In the genomic region with DNA sequence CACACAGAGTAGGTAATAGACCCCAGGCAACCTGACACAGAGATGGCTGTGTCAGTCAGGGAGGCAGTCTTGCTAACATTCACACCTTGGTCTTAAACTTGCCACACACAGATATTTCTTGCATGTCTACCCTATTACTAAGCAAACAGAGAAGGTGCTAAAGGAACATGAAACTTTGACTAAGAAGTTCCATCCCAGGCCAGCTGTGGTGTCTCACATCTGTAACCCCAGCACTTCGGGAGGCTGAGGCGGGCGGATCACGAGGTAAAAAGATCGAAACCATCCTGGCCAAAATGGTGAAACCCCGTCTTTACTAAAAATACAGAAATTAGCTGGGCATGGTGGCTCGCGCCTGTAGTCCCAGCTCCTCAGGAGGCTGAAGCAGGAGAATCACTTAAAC, we compare ENCODE assay signal across 8 cellular contexts.
DNase-seq lines count a peak whose midpoint lies in the region; ATAC-seq and TF ChIP-seq lines count a peak whose summit lies in the region.

No MANE protein-coding gene starts in this region.

- peak; percentile 77 for ATAC-seq in GM18499 (IDR thresholded peaks at IDR 0.05; ENCODE audit: insufficient read depth, unreplicated experiment)
- no peak for ATAC-seq in GM23338
- ATAC-seq in PC-3: no peak

- H2AFZ ChIP-seq in GM23338: 0 out of 2 replicates have a peak overlapping the region, but pooled peaks have one; percentile 2
- H2AFZ ChIP-seq in OCI-LY3 (ENCODE audit: low read depth, low read length): no peak overlapping the region; the same call in 1 of the 2 replicates
- H2AFZ ChIP-seq in PC-3 (ENCODE audit: low read length): no peak overlapping the region

- H3K27ac Mint-ChIP-seq in GM23338: peak overlapping the region; percentile 93

- H3K36me3 ChIP-seq in GM23338 (ENCODE audit: insufficient read depth) (0 out of 2 replicates have a peak, but pooled peaks cover 3% of the 10 kb centered on the region), OCI-LY3 (replicated peaks; ENCODE audit: low read depth, low read length) (no peaks in the 10 kb centered on the region), PC-3 (ENCODE audit: low read depth, low read length) (no peaks in the 10 kb centered on the region)

- peaks cover 33% of the 10 kb centered on the region for H3K4me1 Mint-ChIP-seq in GM23338

- no peaks in the 10 kb centered on the region for H3K9me3 ChIP-seq in OCI-LY3 (ENCODE audit: insufficient read depth, low read length)
- H3K9me3 ChIP-seq in PC-3 (ENCODE audit: low read length): no peaks in the 10 kb centered on the region

- H3K4me3 ChIP-seq in GM23338 (no peak overlapping the region), OCI-LY3 (ENCODE audit: low read length) (peak overlapping the region; percentile 62), PC-3 (ENCODE audit: low read length) (no peak overlapping the region)

- H3K9ac ChIP-seq in OCI-LY3 (ENCODE audit: low read length): peak overlapping the region; percentile 60; the same call in 1 of the 2 replicates
- H3K9ac ChIP-seq in PC-3 (ENCODE audit: low read length): no peak overlapping the region

- peaks cover 26% of the 10 kb centered on the region for H3K36me3 Mint-ChIP-seq in GM23338 (ENCODE audit: low read depth)

- peaks cover 32% of the 10 kb centered on the region for H3K79me2 ChIP-seq in GM23338 (replicated peaks; ENCODE audit: insufficient read depth)
- H3K79me2 ChIP-seq in OCI-LY3 (ENCODE audit: low read length): no peaks in the 10 kb centered on the region
- H3K79me2 ChIP-seq in PC-3 (ENCODE audit: low read length): no peaks in the 10 kb centered on the region

- H3K27me3 ChIP-seq in GM23338 (ENCODE audit: insufficient read depth) (no peaks in the 10 kb centered on the region), OCI-LY3 (ENCODE audit: low read depth, low read length) (no peaks in the 10 kb centered on the region), PC-3 (ENCODE audit: low read length) (no peaks in the 10 kb centered on the region)

- no peak overlapping the region for H3K4me3 Mint-ChIP-seq in GM23338

- TF ChIP-seq CTCF in GM23338 (conservative IDR thresholded peaks at IDR 0.05; ENCODE audit: low read depth in 2 of 2) (no peak), OCI-LY3 (IDR thresholded peaks at IDR 0.05; ENCODE audit: low read depth, low read length) (no peak), PC-3 (conservative IDR thresholded peaks at IDR 0.05; ENCODE audit: low read depth, low read length) (no peak)

- POLR2A ChIA-PET in PC-3 (lab: Charles Lee; ENCODE audit: unreplicated experiment): no interaction called here

- CTCF ChIA-PET in PC-3 (lab: Charles Lee): no interaction called here

- peaks cover 8% of the 10 kb centered on the region for H3F3A ChIP-seq in GM23338 (replicated peaks; ENCODE audit: low read depth)
- no peaks in the 10 kb centered on the region for H3F3A ChIP-seq in PC-3 (ENCODE audit: low read length, unreplicated experiment)

- BruUV-seq in PC-3 (replicated peaks; lab: Mats Ljungman, UMichigan): no TSS peak

- H3K4me2 ChIP-seq in GM23338: 0 out of 2 replicates have a peak overlapping the region, but pooled peaks have one; percentile 48
- peak overlapping the region; percentile 89 for H3K4me2 ChIP-seq in OCI-LY3 (ENCODE audit: low read length)
- H3K4me2 ChIP-seq in PC-3 (ENCODE audit: low read length): no peak overlapping the region

- H3K9me3 Mint-ChIP-seq in GM23338: peaks cover 10% of the 10 kb centered on the region

- intact Hi-C loops in PC-3 (cut with micrococcal nuclease): no loop called here

- H3K4me1 ChIP-seq in GM23338 (ENCODE audit: insufficient read depth): peaks cover 35% of the 10 kb centered on the region
- peaks cover 15% of the 10 kb centered on the region for H3K4me1 ChIP-seq in OCI-LY3 (ENCODE audit: low read length)
- peaks cover 11% of the 10 kb centered on the region; the same call in 1 of the 2 replicates for H3K4me1 ChIP-seq in PC-3 (ENCODE audit: insufficient read depth, low read length)

- H4K20me1 ChIP-seq in GM23338 (replicated peaks; ENCODE audit: insufficient read depth): no peaks in the 10 kb centered on the region
- H4K20me1 ChIP-seq in OCI-LY3 (ENCODE audit: insufficient read depth, low read length): no peaks in the 10 kb centered on the region
- no peaks in the 10 kb centered on the region for H4K20me1 ChIP-seq in PC-3 (ENCODE audit: low read length)

- H3K9me2 ChIP-seq in GM23338 (ENCODE audit: insufficient read depth) (0 out of 2 replicates have a peak, but pooled peaks cover 4% of the 10 kb centered on the region), PC-3 (replicated peaks; ENCODE audit: low read length) (no peaks in the 10 kb centered on the region)

- peaks cover 19% of the 10 kb centered on the region for H3K27me3 Mint-ChIP-seq in GM23338 (ENCODE audit: insufficient read depth, low read depth, poor library complexity)

- DNase-seq in GM23338 (ENCODE audit: low spot score) (no peak), left kidney (ENCODE audit: low read depth, low spot score) (peak; percentile 41), foreskin melanocyte (no peak), PC-3 (no peak), SIG-M5 treated with dmso at 0.1 percent for 504 hours (lab: John Stamatoyannopoulos, UW; ENCODE audit: unreplicated experiment) (no peak), NCI-H2081 treated with DMSO at 0.1 percent for 48 hours (lab: John Stamatoyannopoulos, UW) (no peak)

- H3K27ac ChIP-seq in GM23338 (ENCODE audit: low read depth): peak overlapping the region; percentile 86
- H3K27ac ChIP-seq in OCI-LY3 (ENCODE audit: low read length): peak overlapping the region; percentile 94
- no peak overlapping the region for H3K27ac ChIP-seq in PC-3 (ENCODE audit: low read length)

TF ChIP-seq in GM23338, 12 proteins besides CTCF, POLR2A, EP300 and RAD21 (continues in another document):
- TF ChIP-seq ZNF114 (CRISPR knock-in tag; IDR thresholded peaks at IDR 0.05): no peak
- TF ChIP-seq, protein P1, sequence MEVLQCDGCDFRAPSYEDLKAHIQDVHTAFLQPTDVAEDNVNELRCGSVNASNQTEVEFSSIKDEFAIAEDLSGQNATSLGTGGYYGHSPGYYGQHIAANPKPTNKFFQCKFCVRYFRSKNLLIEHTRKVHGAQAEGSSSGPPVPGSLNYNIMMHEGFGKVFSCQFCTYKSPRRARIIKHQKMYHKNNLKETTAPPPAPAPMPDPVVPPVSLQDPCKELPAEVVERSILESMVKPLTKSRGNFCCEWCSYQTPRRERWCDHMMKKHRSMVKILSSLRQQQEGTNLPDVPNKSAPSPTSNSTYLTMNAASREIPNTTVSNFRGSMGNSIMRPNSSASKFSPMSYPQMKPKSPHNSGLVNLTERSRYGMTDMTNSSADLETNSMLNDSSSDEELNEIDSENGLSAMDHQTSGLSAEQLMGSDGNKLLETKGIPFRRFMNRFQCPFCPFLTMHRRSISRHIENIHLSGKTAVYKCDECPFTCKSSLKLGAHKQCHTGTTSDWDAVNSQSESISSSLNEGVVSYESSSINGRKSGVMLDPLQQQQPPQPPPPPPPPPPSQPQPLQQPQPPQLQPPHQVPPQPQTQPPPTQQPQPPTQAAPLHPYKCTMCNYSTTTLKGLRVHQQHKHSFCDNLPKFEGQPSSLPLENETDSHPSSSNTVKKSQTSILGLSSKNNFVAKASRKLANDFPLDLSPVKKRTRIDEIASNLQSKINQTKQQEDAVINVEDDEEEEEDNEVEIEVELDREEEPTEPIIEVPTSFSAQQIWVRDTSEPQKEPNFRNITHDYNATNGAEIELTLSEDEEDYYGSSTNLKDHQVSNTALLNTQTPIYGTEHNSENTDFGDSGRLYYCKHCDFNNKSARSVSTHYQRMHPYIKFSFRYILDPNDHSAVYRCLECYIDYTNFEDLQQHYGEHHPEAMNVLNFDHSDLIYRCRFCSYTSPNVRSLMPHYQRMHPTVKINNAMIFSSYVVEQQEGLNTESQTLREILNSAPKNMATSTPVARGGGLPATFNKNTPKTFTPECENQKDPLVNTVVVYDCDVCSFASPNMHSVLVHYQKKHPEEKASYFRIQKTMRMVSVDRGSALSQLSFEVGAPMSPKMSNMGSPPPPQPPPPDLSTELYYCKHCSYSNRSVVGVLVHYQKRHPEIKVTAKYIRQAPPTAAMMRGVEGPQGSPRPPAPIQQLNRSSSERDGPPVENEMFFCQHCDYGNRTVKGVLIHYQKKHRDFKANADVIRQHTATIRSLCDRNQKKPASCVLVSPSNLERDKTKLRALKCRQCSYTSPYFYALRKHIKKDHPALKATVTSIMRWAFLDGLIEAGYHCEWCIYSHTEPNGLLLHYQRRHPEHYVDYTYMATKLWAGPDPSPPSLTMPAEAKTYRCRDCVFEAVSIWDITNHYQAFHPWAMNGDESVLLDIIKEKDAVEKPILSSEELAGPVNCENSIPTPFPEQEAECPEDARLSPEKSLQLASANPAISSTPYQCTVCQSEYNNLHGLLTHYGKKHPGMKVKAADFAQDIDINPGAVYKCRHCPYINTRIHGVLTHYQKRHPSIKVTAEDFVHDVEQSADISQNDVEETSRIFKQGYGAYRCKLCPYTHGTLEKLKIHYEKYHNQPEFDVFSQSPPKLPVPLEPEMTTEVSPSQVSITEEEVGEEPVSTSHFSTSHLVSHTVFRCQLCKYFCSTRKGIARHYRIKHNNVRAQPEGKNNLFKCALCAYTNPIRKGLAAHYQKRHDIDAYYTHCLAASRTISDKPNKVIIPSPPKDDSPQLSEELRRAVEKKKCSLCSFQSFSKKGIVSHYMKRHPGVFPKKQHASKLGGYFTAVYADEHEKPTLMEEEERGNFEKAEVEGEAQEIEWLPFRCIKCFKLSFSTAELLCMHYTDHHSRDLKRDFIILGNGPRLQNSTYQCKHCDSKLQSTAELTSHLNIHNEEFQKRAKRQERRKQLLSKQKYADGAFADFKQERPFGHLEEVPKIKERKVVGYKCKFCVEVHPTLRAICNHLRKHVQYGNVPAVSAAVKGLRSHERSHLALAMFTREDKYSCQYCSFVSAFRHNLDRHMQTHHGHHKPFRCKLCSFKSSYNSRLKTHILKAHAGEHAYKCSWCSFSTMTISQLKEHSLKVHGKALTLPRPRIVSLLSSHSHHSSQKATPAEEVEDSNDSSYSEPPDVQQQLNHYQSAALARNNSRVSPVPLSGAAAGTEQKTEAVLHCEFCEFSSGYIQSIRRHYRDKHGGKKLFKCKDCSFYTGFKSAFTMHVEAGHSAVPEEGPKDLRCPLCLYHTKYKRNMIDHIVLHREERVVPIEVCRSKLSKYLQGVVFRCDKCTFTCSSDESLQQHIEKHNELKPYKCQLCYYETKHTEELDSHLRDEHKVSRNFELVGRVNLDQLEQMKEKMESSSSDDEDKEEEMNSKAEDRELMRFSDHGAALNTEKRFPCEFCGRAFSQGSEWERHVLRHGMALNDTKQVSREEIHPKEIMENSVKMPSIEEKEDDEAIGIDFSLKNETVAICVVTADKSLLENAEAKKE (CRISPR knock-in tag; IDR thresholded peaks at IDR 0.05): no peak
- TF ChIP-seq CREB1 (CRISPR knock-in tag; IDR thresholded peaks at IDR 0.05; ENCODE audit: low read depth): no peak
- TF ChIP-seq NANOG (IDR thresholded peaks at IDR 0.05; ENCODE audit: borderline replicate concordance): no peak
- no peak for TF ChIP-seq JUNB (IDR thresholded peaks at IDR 0.05; ENCODE audit: unreplicated experiment)
